ENCODE assay signal across 14 cellular contexts in genomic region chr9:136133959-136134484, GRCh38. TPM values are rescaled to one million over a fixed set of nuclear protein-coding genes. Genes with fewer than 3 reads are reported as not detected.
A peak's percentile ranks its signal among the peaks of the same experiment; 100 is the strongest.
DNase-seq lines count a peak whose midpoint lies in the region; ATAC-seq, FAIRE-seq and TF ChIP-seq lines count a peak whose summit lies in the region.
"Had no signal": no experiment of that assay in that cellular context is flagged by ENCODE, and none has a peak within 500 bp of the region (broad histone marks: within the 10 kb centered on the region; RNA-seq: fewer than 3 reads in every experiment).

No MANE protein-coding gene starts in this region.

- 45% methylated on average over 18 of the region's 18 CpGs for WGBS in HUES64
- WGBS in H1 (ENCODE audit: extremely low coverage in 1 of 2, insufficient coverage in 1 of 2, insufficient read length in 1 of 2, insufficient replicate concordance in 2 of 2, low coverage in 1 of 2, low lambda C conversion rate in 2 of 2, missing lambda C conversion rate in 1 of 2), 2 experiments = 69% methylated on average over 18 of the region's 18 CpGs; no CpG with 5 or more reads in 1 of the 2 experiments

- H4K8ac ChIP-seq in H1 (ENCODE audit: extremely low read depth, insufficient read depth, low read length) = no peak overlapping the region

- H3K27ac ChIP-seq in CD4-positive, alpha-beta T cell (ENCODE audit: low read depth, low read length) = no peak overlapping the region
- H3K27ac ChIP-seq in HUES64 (ENCODE audit: low read depth, low read length) = no peak overlapping the region
- no peak overlapping the region for H3K27ac ChIP-seq in H1 (ENCODE audit: low read depth, low read length)
- H3K27ac ChIP-seq: adrenal gland, colonic mucosa had no signal

- intact Hi-C loops in CD4-positive, alpha-beta T cell (cut with DNase I, micrococcal nuclease) = loop anchor here in 1 of 2 experiments (1.0 kb wide), 1 partner anchor 149 kb away; no protein-coding TSS in a partner anchor

- no peak for DNase-seq in CD4-positive, alpha-beta T cell
- DNase-seq in H1 (ENCODE audit: low read depth in 1 of 2, low spot score in 2 of 2) (no peak), nephron progenitor cell (no peak), KG1 (lab: John Stamatoyannopoulos, UW) (no peak), GM10248 (ENCODE audit: extremely low spot score) (no peak)
- no peak for DNase-seq in activated effector memory CD4-positive, alpha-beta T cell treated with Interleukin-2 at 50 U/mL for 16 hours
- DNase-seq: adrenal gland; colonic mucosa; NCI-H1048; SHP77 treated with DMSO at 0.1 percent for 48 hours; stimulated activated CD4-positive, alpha-beta T cell treated with anti-CD3 and anti-CD28 coated beads, Interleukin-4, amount 100 ng/mL, for 4 hours had no signal

- H3K79me1 ChIP-seq in H1 (ENCODE audit: low read depth, low read length) = no peaks in the 10 kb centered on the region

- H3K4me1 ChIP-seq in HUES64 (ENCODE audit: insufficient read depth, low read length) (no peaks in the 10 kb centered on the region), H1 (replicated peaks in 1 of 4; ENCODE audit: control insufficient read depth in 3 of 4, insufficient read depth in 4 of 4, low read length in 3 of 4) (peaks cover 0 to 23% (median 14%) of the 10 kb centered on the region in 4 experiments; a peak in 6 of 7 replicates)
- H3K4me1 ChIP-seq: colonic mucosa had no signal

- no peak overlapping the region for H2AFZ ChIP-seq in H1 (ENCODE audit: low read length)

- H3K4me1 Mint-ChIP-seq in CD4-positive, alpha-beta T cell (ENCODE audit: low read depth) = peaks cover 6% of the 10 kb centered on the region
- peaks cover 9% of the 10 kb centered on the region for H3K4me1 Mint-ChIP-seq in nephron progenitor cell

- no peak overlapping the region for H2BK120ac ChIP-seq in H1 (replicated peaks; ENCODE audit: low read depth, low read length)

- peak overlapping the region; percentile 87 for H3K18ac ChIP-seq in H1 (ENCODE audit: extremely low read depth, low read length)

- peak overlapping the region; percentile 57 for H3K4me3 Mint-ChIP-seq in CD4-positive, alpha-beta T cell
- H3K4me3 Mint-ChIP-seq in nephron progenitor cell = peak overlapping the region; percentile 71

- no peak for TF ChIP-seq POLR2A in H1 (IDR thresholded peaks at IDR 0.05; ENCODE audit: control extremely low read depth in 1 of 2, low read depth in 2 of 2, low read length in 2 of 2)

- ATAC-seq in CD4-positive, alpha-beta T cell (ENCODE audit: poor library complexity) = no peak
- ATAC-seq in GM19023 (IDR thresholded peaks at IDR 0.05; ENCODE audit: unreplicated experiment) = no peak

- no peak for TF ChIP-seq CTCF in CD4-positive, alpha-beta T cell (IDR thresholded peaks at IDR 0.05)
- TF ChIP-seq CTCF in H1 (IDR thresholded peaks at IDR 0.05; ENCODE audit: control extremely low read depth in 1 of 3, insufficient read depth in 1 of 3, low read depth in 1 of 3, low read length in 3 of 3) = no peak
- no peak for TF ChIP-seq CTCF in nephron progenitor cell (IDR thresholded peaks at IDR 0.05)
- no peak for TF ChIP-seq CTCF in GM10248 (IDR thresholded peaks at IDR 0.05; ENCODE audit: control extremely low read depth, extremely low read depth, low read depth, missing control alignments)

- H3K23ac ChIP-seq in H1 (ENCODE audit: insufficient read length) = no peak overlapping the region

- H2BK15ac ChIP-seq in H1 (ENCODE audit: low read length) = 0 out of 2 replicates have a peak overlapping the region, but pooled peaks have one; percentile 61

- H3K79me2 ChIP-seq in H1 (ENCODE audit: control insufficient read depth in 1 of 2, insufficient read depth in 2 of 2, low read length in 2 of 2) = no peaks in the 10 kb centered on the region

- H2BK20ac ChIP-seq in H1 (ENCODE audit: low read length) = no peak overlapping the region

- peaks cover 54% of the 10 kb centered on the region for H3K27me3 Mint-ChIP-seq in CD4-positive, alpha-beta T cell
- peaks cover 83% of the 10 kb centered on the region for H3K27me3 Mint-ChIP-seq in nephron progenitor cell (ENCODE audit: low read depth, poor library complexity)

- no peaks in the 10 kb centered on the region for H3K36me3 Mint-ChIP-seq in CD4-positive, alpha-beta T cell (ENCODE audit: low read depth)
- H3K36me3 Mint-ChIP-seq in nephron progenitor cell (ENCODE audit: low read depth) = no peaks in the 10 kb centered on the region

- H3K36me3 ChIP-seq in HUES64 (ENCODE audit: insufficient read depth, low read length) (no peaks in the 10 kb centered on the region), H1 (ENCODE audit: control insufficient read depth in 2 of 4, insufficient read depth in 4 of 4, low read length in 3 of 4) (no peaks in the 10 kb centered on the region)
- H3K36me3 ChIP-seq: adrenal gland, colonic mucosa had no signal

- H3K14ac ChIP-seq in H1 (ENCODE audit: insufficient read length) = no peak overlapping the region

- peak overlapping the region; percentile 75; the same call in 1 of the 2 replicates for H2BK12ac ChIP-seq in H1 (ENCODE audit: low read depth, low read length)

- H4K5ac ChIP-seq in H1 (ENCODE audit: insufficient read length, low read depth, low read length) = no peak overlapping the region

- FAIRE-seq in H1 (lab: Jason Lieb, UNC) = no peak
- FAIRE-seq: HTR-8/SVneo had no signal

- no peak for TF ChIP-seq RAD21 in H1 (IDR thresholded peaks at IDR 0.05 in 1 of 2, conservative IDR thresholded peaks at IDR 0.05 in 1 of 2; ENCODE audit: low read depth in 2 of 2, low read length in 2 of 2)

- CTCF ChIA-PET in CD4-positive, alpha-beta T cell (lab: Charles Lee) = interaction anchor here (0.6 kb wide), 1 partner anchor 1416 kb away, joined by 3 read pairs; the partner anchor contains the start of gene PNPLA7
- CTCF ChIA-PET in H1 (lab: Charles Lee; ENCODE audit: partially characterized antibody) (interaction anchor here (0.7 to 2.3 kb wide), 11 partner anchors 10 to 167 kb away, joined by 3 to 10 read pairs (median 4); no protein-coding TSS in a partner anchor), GM10248 (lab: Yijun Ruan, JAX) (interaction anchor here (1.3 kb wide), 1 partner anchor 8 kb away, joined by 4 read pairs; no protein-coding TSS in a partner anchor)

- no peak overlapping the region for H3K56ac ChIP-seq in H1 (replicated peaks; ENCODE audit: insufficient read length, low read depth, low read length)

- H3K9ac ChIP-seq in HUES64 (ENCODE audit: low read depth, low read length) (no peak overlapping the region), H1 (replicated peaks in 1 of 4; ENCODE audit: extremely low read depth in 1 of 4, low read depth in 3 of 4, low read length in 3 of 4) (no peak overlapping the region)

- POLR2A ChIA-PET in CD4-positive, alpha-beta T cell (lab: Charles Lee) = no interaction called here
- POLR2A ChIA-PET in H1 (lab: Charles Lee; ENCODE audit: partially characterized antibody) = interaction anchor here (0.6 to 1.3 kb wide), 3 partner anchors 16 to 1870 kb away, joined by 3 read pairs; no protein-coding TSS in a partner anchor
- POLR2A ChIA-PET in GM10248 (lab: Yijun Ruan, JAX) = no interaction called here

- H3K4me3 ChIP-seq in HUES64 (ENCODE audit: low read length) = peak overlapping the region; percentile 42
- H3K4me3 ChIP-seq in H1 (ENCODE audit: extremely low read depth in 1 of 4, insufficient read depth in 2 of 4, low read depth in 3 of 4, low read length in 4 of 4) = peak overlapping the region in 2 of 4 experiments; percentile 11 to 65; a peak in 3 of 8 replicates

- H3K4me2 ChIP-seq in H1 (ENCODE audit: insufficient read depth in 1 of 2, low read depth in 2 of 2, low read length in 2 of 2) = peak overlapping the region; percentile 34 to 69

- H2AK5ac ChIP-seq in H1 (ENCODE audit: low read depth, low read length) = no peak overlapping the region

- no peak overlapping the region for H3K4ac ChIP-seq in H1 (replicated peaks; ENCODE audit: insufficient read length, low read depth, low read length)

- peaks cover 4% of the 10 kb centered on the region; the same call in 1 of the 2 replicates for H3K23me2 ChIP-seq in H1 (ENCODE audit: low read depth, low read length)

- H3K9me3 Mint-ChIP-seq in CD4-positive, alpha-beta T cell = no peaks in the 10 kb centered on the region
- no peaks in the 10 kb centered on the region for H3K9me3 Mint-ChIP-seq in nephron progenitor cell

- TF ChIP-seq EP300 in H1 (IDR thresholded peaks at IDR 0.05; ENCODE audit: borderline replicate concordance in 1 of 2, low read depth in 2 of 2, low read length in 2 of 2) = no peak

- no peak overlapping the region for H3K27ac Mint-ChIP-seq in CD4-positive, alpha-beta T cell
- H3K27ac Mint-ChIP-seq in nephron progenitor cell = no peak overlapping the region

- H4K20me1 ChIP-seq in H1 (replicated peaks in 1 of 2; ENCODE audit: control insufficient read depth in 1 of 2, insufficient read depth in 2 of 2, low read length in 2 of 2) = no peaks in the 10 kb centered on the region

- H3K27me3 ChIP-seq in CD4-positive, alpha-beta T cell (ENCODE audit: control insufficient read depth, insufficient read depth, low read length) = peaks cover 44% of the 10 kb centered on the region
- peaks cover 17% of the 10 kb centered on the region for H3K27me3 ChIP-seq in HUES64 (ENCODE audit: insufficient read depth, low read length)
- peaks cover 4 to 29% (median 22%) of the 10 kb centered on the region in 4 experiments; a peak in 6 of 7 replicates for H3K27me3 ChIP-seq in H1 (replicated peaks in 1 of 4; ENCODE audit: control insufficient read depth in 3 of 4, extremely low read depth in 1 of 4, insufficient read depth in 3 of 4, low read length in 3 of 4)

- H2BK5ac ChIP-seq in H1 (ENCODE audit: low read depth, low read length) = no peak overlapping the region

- no peaks in the 10 kb centered on the region for H3K9me3 ChIP-seq in CD4-positive, alpha-beta T cell (ENCODE audit: control insufficient read depth, low read length)
- H3K9me3 ChIP-seq in HUES64 (ENCODE audit: insufficient read depth, low read depth, low read length) (no peaks in the 10 kb centered on the region), H1 (ENCODE audit: insufficient read depth in 2 of 2, low read depth in 1 of 2, low read length in 1 of 2) (no peaks in the 10 kb centered on the region)
- H3K9me3 ChIP-seq: adrenal gland, colonic mucosa had no signal

- H4K91ac ChIP-seq in H1 (replicated peaks; ENCODE audit: insufficient read length, low read length) = no peak overlapping the region

RNA-seq across cellular contexts. Expression of gene TMEM250, which starts 15.3 kb away (rescaled TPM):
- 1 to 10 TPM; 6.5 to 7.9 TPM for total RNA-seq in CD4-positive, alpha-beta T cell
- 31.5 TPM for polyA plus RNA-seq in HUES64 (2013, experiment 1 of 2)
- 29.2 TPM for polyA plus RNA-seq in HUES64 (2013, experiment 2 of 2)
- total RNA-seq in H1 (2021; fragmentation: NEBNext Ultra II Directional; extraction: Animal tissue kit (Norgen Biotek cat#: 25700)) = 34.9 and 35.3 TPM in 2 replicates
- 22.3 and 36.1 TPM in 2 replicates for polyA plus RNA-seq in H1 (2011; rRNA removed)
- polyA plus RNA-seq in H1 (2011; cell fraction: cytosol; rRNA removed) = 29.7 TPM
- 51.9 TPM for polyA plus RNA-seq in H1 (2011; cell fraction: nucleus; rRNA removed)
- polyA plus RNA-seq in H1 (2012, experiment 1 of 2) = 27.3 to 39.7 TPM (median 36.4 TPM) in 4 replicates
- polyA plus RNA-seq in H1 (2012, experiment 2 of 2) = 42.5 TPM
- 22.7 TPM for polyA plus RNA-seq in H1 (2013, experiment 1 of 2)
- polyA plus RNA-seq in H1 (2013, experiment 2 of 2) = 22.4 TPM
- 16.0 TPM in 2 replicates for polyA minus RNA-seq in H1 (2011; rRNA and poly(A)+ RNA removed)
- polyA minus RNA-seq in H1 (2011; cell fraction: cytosol; rRNA and poly(A)+ RNA removed) = 31.0 TPM
- polyA minus RNA-seq in H1 (2011; cell fraction: nucleus; rRNA and poly(A)+ RNA removed) = 33.8 TPM

RNA-seq across cellular contexts. Expression of gene NACC2, which starts 38.9 kb away (rescaled TPM):
- total RNA-seq in CD4-positive, alpha-beta T cell = 1 to 10 TPM; 2.1 to 2.7 TPM
- polyA plus RNA-seq in HUES64 (2013, experiment 1 of 2) = 6.4 TPM
- 7.7 TPM for polyA plus RNA-seq in HUES64 (2013, experiment 2 of 2)
- total RNA-seq in H1 (2021; fragmentation: NEBNext Ultra II Directional; extraction: Animal tissue kit (Norgen Biotek cat#: 25700)) = 13.6 and 14.0 TPM in 2 replicates
- polyA plus RNA-seq in H1 (2011; rRNA removed) = 8.3 and 14.9 TPM in 2 replicates
- polyA plus RNA-seq in H1 (2011; cell fraction: cytosol; rRNA removed) = 10.8 TPM
- polyA plus RNA-seq in H1 (2011; cell fraction: nucleus; rRNA removed) = 16.7 TPM
- 6.6 to 9.5 TPM (median 8.4 TPM) in 4 replicates for polyA plus RNA-seq in H1 (2012, experiment 1 of 2)
- 5.6 TPM for polyA plus RNA-seq in H1 (2012, experiment 2 of 2)
- polyA plus RNA-seq in H1 (2013, experiment 1 of 2) = 6.3 TPM
- 6.3 TPM for polyA plus RNA-seq in H1 (2013, experiment 2 of 2)
- 6.4 and 8.3 TPM in 2 replicates for polyA minus RNA-seq in H1 (2011; rRNA and poly(A)+ RNA removed)
- 12.7 TPM for polyA minus RNA-seq in H1 (2011; cell fraction: cytosol; rRNA and poly(A)+ RNA removed)
- 10.0 TPM for polyA minus RNA-seq in H1 (2011; cell fraction: nucleus; rRNA and poly(A)+ RNA removed)
